Comparison of ENCODE assay signal across 11 cellular contexts in the genomic region with DNA sequence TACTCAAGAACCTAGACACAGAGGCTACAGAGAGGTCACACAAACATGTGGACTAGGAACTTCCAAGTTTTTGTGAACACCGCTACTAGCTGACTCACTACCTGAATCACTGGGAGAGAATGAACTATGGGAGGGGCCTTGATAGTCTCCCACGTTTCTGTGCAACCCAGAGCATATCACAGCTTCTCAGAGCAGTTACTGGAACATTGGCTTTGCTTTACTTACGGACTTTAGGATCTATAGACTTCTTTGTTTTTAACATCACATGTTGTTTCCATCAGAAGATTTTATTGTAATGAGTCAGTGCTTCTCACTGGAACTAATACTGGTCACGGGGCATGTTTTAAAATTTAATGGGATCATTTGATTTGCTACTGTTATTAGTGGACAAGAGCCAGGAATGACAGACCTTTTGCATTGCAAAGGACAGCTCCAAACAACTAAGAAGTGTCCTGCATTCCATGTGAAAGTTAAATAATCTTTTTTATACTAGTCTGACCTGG. TPM values are rescaled to one million over a fixed set of nuclear protein-coding genes. Genes with fewer than 3 reads are reported as not detected.
DNase-seq lines count a peak whose midpoint lies in the region; ATAC-seq, FAIRE-seq and TF ChIP-seq lines count a peak whose summit lies in the region.
"Had no signal": no experiment of that assay in that cellular context is flagged by ENCODE, and none has a peak within 500 bp of the region (broad histone marks: within the 10 kb centered on the region; RNA-seq: fewer than 3 reads in every experiment).

No MANE protein-coding gene starts in this region.

- H3K9me3 ChIP-seq in HEK293 (ENCODE audit: control insufficient read depth, insufficient read depth, low read depth, low read length) (no peaks in the 10 kb centered on the region), adrenal gland (replicated peaks in 1 of 3) (peaks cover 0 to 7% (median 0%) of the 10 kb centered on the region in 3 donors), small intestine (ENCODE audit: control insufficient read depth, low read depth) (no peaks in the 10 kb centered on the region), esophagus squamous epithelium (no peaks in the 10 kb centered on the region)

- no peaks in the 10 kb centered on the region for H3K4me1 Mint-ChIP-seq in activated CD4-positive, alpha-beta memory T cell treated with anti-CD3 and anti-CD28 coated beads, Interleukin-2, amount 10 ng/mL, durations not matched to agents 7 days and 5 days
- H3K4me1 Mint-ChIP-seq: memory B cell, T-cell had no signal

- H3K4me3 Mint-ChIP-seq in activated CD4-positive, alpha-beta memory T cell treated with anti-CD3 and anti-CD28 coated beads, Interleukin-2, amount 10 ng/mL, durations not matched to agents 7 days and 5 days: no peak overlapping the region
- H3K4me3 Mint-ChIP-seq: memory B cell, T-cell had no signal

- H3K9me3 Mint-ChIP-seq in activated CD4-positive, alpha-beta memory T cell treated with anti-CD3 and anti-CD28 coated beads, Interleukin-2, amount 10 ng/mL, durations not matched to agents 7 days and 5 days: no peaks in the 10 kb centered on the region
- H3K9me3 Mint-ChIP-seq: memory B cell had no signal

- H3K27ac ChIP-seq in HEK293 (ENCODE audit: extremely low read depth, low read depth, low read length): no peak overlapping the region
- no peak overlapping the region for H3K27ac ChIP-seq in adrenal gland
- H3K27ac ChIP-seq in small intestine (ENCODE audit: low read depth in 1 of 2, low read length in 1 of 2): no peak overlapping the region
- no peak overlapping the region for H3K27ac ChIP-seq in esophagus squamous epithelium

- H3K4me1 ChIP-seq in HEK293 (ENCODE audit: control insufficient read depth, insufficient read depth, low read length) (no peaks in the 10 kb centered on the region), adrenal gland (replicated peaks in 1 of 2) (peaks cover 0 to 7% of the 10 kb centered on the region in 2 donors), small intestine (ENCODE audit: control insufficient read depth in 2 of 2, insufficient read depth in 1 of 2, low read depth in 1 of 2, low read length in 1 of 2) (no peaks in the 10 kb centered on the region), esophagus squamous epithelium (peaks cover 0 to 8% (median 0%) of the 10 kb centered on the region in 3 donors)

- no peak for FAIRE-seq in small intestine (lab: Jason Lieb, UNC)

- H3K36me3 ChIP-seq in HEK293 (ENCODE audit: control insufficient read depth in 2 of 2, insufficient read depth in 1 of 2, low read length in 2 of 2) (no peaks in the 10 kb centered on the region), adrenal gland (replicated peaks in 1 of 2) (no peaks in the 10 kb centered on the region), small intestine (ENCODE audit: control insufficient read depth in 2 of 2, insufficient read depth in 2 of 2, low read length in 2 of 2) (no peaks in the 10 kb centered on the region), esophagus squamous epithelium (no peaks in the 10 kb centered on the region)

- CTCF ChIA-PET in HEK293 (lab: Yijun Ruan, JAX): interaction anchor here (1.0 kb wide), 1 partner anchor 84 kb away, joined by 4 read pairs; no protein-coding TSS in a partner anchor
- CTCF ChIA-PET in activated CD4-positive, alpha-beta memory T cell treated with anti-CD3 and anti-CD28 coated beads, Interleukin-2, amount 10 ng/mL, durations not matched to agents 7 days and 5 days (lab: Charles Lee): no interaction called here

- POLR2A ChIA-PET in HEK293 (lab: Yijun Ruan, JAX): no interaction called here
- POLR2A ChIA-PET in activated CD4-positive, alpha-beta memory T cell treated with anti-CD3 and anti-CD28 coated beads, Interleukin-2, amount 10 ng/mL, durations not matched to agents 7 days and 5 days (lab: Charles Lee): no interaction called here

- TF ChIP-seq POLR2A in adrenal gland (IDR thresholded peaks at IDR 0.05): no peak
- no peak for TF ChIP-seq POLR2A in esophagus squamous epithelium (IDR thresholded peaks at IDR 0.05)

- H3K4me3 ChIP-seq in HEK293 (ENCODE audit: low read depth, low read length) (no peak overlapping the region), adrenal gland (no peak overlapping the region), small intestine (ENCODE audit: low read depth in 1 of 2, low read length in 2 of 2) (no peak overlapping the region), esophagus squamous epithelium (no peak overlapping the region)

- ATAC-seq in GM18868 (IDR thresholded peaks at IDR 0.05; ENCODE audit: unreplicated experiment): no peak
- ATAC-seq: T-cell had no signal

- WGBS in adrenal gland, 4 donors: 20 to 32% (median 27%) methylated on average over 4 of the region's 4 CpGs
- WGBS in small intestine, 3 donors: 23 to 35% (median 32%) methylated on average over 4 of the region's 4 CpGs
- WGBS in esophagus squamous epithelium, 2 donors: 15 to 25% methylated on average over 4 of the region's 4 CpGs

- no peaks in the 10 kb centered on the region for H3K36me3 Mint-ChIP-seq in activated CD4-positive, alpha-beta memory T cell treated with anti-CD3 and anti-CD28 coated beads, Interleukin-2, amount 10 ng/mL, durations not matched to agents 7 days and 5 days (ENCODE audit: low read depth)
- H3K36me3 Mint-ChIP-seq: memory B cell, T-cell had no signal

- TF ChIP-seq CTCF in HEK293 (tag by site-specific recombination; IDR thresholded peaks at IDR 0.05) (no peak), adrenal gland (IDR thresholded peaks at IDR 0.05) (no peak), esophagus squamous epithelium (IDR thresholded peaks at IDR 0.05) (no peak)

- H3K27me3 Mint-ChIP-seq in activated CD4-positive, alpha-beta memory T cell treated with anti-CD3 and anti-CD28 coated beads, Interleukin-2, amount 10 ng/mL, durations not matched to agents 7 days and 5 days: peaks cover 27% of the 10 kb centered on the region

- H3K27ac Mint-ChIP-seq in activated CD4-positive, alpha-beta memory T cell treated with anti-CD3 and anti-CD28 coated beads, Interleukin-2, amount 10 ng/mL, durations not matched to agents 7 days and 5 days: no peak overlapping the region
- H3K27ac Mint-ChIP-seq: memory B cell, T-cell had no signal

- intact Hi-C loops in adrenal gland (cut with DNase I) (no loop called here), esophagus squamous epithelium (cut with DNase I) (no loop called here)

- DNase-seq in adrenal gland (peak in 5 of 7 donors; percentile 14 to 46 (median 21)), glomerular visceral epithelial cell (ENCODE audit: extremely low spot score) (peak; percentile 80), small intestine (peak; percentile 26), esophagus squamous epithelium (lab: John Stamatoyannopoulos, UW) (no peak)
- no peak for DNase-seq in activated CD4-positive, CD25-positive, alpha-beta regulatory T cell treated with anti-CD3 and anti-CD28 coated beads, Interleukin-2, amount 50 U/mL, for 72 hours
- no peak for DNase-seq in activated CD4-positive, alpha-beta memory T cell treated with anti-CD3 and anti-CD28 coated beads, Interleukin-2, amount 10 ng/mL, durations not matched to agents 7 days and 5 days
- DNase-seq: NCI-H2081, T-cell had no signal

- H3K27me3 ChIP-seq in adrenal gland (peaks cover 5% of the 10 kb centered on the region), small intestine (ENCODE audit: control insufficient read depth in 2 of 2, insufficient read depth in 2 of 2, low read length in 2 of 2) (no peaks in the 10 kb centered on the region), esophagus squamous epithelium (peaks cover 0 to 13% (median 0%) of the 10 kb centered on the region in 4 donors)

TF ChIP-seq in HEK293, 187 proteins besides CTCF, POLR2A, EP300 and RAD21 (continues in another document):
- TF ChIP-seq ZNF37A (tag by site-specific recombination; IDR thresholded peaks at IDR 0.05) (no peak), ZNF76 (tag by site-specific recombination; IDR thresholded peaks at IDR 0.05; ENCODE audit: borderline replicate concordance, low read depth) (no peak), ZNF48 (tag by site-specific recombination; IDR thresholded peaks at IDR 0.05) (no peak), ZBTB20 (tag by site-specific recombination; IDR thresholded peaks at IDR 0.05) (peak; percentile 31; the same call in 1 of the 2 replicates), ZNF266 (tag by site-specific recombination; IDR thresholded peaks at IDR 0.05; ENCODE audit: low read depth) (no peak), ZNF600 (tag by site-specific recombination; IDR thresholded peaks at IDR 0.05) (peak; percentile 29; the same call in 1 of the 2 replicates)
- TF ChIP-seq, protein P1, sequence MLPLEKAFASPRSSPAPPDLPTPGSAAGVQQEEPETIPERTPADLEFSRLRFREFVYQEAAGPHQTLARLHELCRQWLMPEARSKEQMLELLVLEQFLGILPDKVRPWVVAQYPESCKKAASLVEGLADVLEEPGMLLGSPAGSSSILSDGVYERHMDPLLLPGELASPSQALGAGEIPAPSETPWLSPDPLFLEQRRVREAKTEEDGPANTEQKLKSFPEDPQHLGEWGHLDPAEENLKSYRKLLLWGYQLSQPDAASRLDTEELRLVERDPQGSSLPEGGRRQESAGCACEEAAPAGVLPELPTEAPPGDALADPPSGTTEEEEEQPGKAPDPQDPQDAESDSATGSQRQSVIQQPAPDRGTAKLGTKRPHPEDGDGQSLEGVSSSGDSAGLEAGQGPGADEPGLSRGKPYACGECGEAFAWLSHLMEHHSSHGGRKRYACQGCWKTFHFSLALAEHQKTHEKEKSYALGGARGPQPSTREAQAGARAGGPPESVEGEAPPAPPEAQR (tag by site-specific recombination; IDR thresholded peaks at IDR 0.05): no peak
- TF ChIP-seq, protein P2, sequence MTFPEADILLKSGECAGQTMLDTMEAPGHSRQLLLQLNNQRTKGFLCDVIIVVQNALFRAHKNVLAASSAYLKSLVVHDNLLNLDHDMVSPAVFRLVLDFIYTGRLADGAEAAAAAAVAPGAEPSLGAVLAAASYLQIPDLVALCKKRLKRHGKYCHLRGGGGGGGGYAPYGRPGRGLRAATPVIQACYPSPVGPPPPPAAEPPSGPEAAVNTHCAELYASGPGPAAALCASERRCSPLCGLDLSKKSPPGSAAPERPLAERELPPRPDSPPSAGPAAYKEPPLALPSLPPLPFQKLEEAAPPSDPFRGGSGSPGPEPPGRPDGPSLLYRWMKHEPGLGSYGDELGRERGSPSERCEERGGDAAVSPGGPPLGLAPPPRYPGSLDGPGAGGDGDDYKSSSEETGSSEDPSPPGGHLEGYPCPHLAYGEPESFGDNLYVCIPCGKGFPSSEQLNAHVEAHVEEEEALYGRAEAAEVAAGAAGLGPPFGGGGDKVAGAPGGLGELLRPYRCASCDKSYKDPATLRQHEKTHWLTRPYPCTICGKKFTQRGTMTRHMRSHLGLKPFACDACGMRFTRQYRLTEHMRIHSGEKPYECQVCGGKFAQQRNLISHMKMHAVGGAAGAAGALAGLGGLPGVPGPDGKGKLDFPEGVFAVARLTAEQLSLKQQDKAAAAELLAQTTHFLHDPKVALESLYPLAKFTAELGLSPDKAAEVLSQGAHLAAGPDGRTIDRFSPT (tag by site-specific recombination; IDR thresholded peaks at IDR 0.05): peak; percentile 75

RNA-seq across cellular contexts. Expression of a gene that starts 35.6 kb away (rescaled TPM):
- total RNA-seq in adrenal gland: 1 to 10 TPM; 1.0 to 6.7 (median 3.5) TPM
- 1 to 10 TPM; 3.5 to 4.3 (median 3.6) TPM for polyA plus RNA-seq in adrenal gland
- 10 to 100 TPM in 2 of 3 donors, 1 to 10 TPM in 1; 7.6 to 14.8 (median 11.2) TPM for polyA plus RNA-seq in small intestine
- total RNA-seq in esophagus squamous epithelium: 1 to 10 TPM in 2 of 4 donors, under 1 TPM in 2; 0.35 to 4.2 (median 0.95) TPM
- total RNA-seq in activated CD4-positive, alpha-beta memory T cell treated with anti-CD3 and anti-CD28 coated beads, Interleukin-2, amount 10 ng/mL, durations not matched to agents 7 days and 5 days: 10 to 100 TPM; 23.2 to 24.1 TPM

Comparison
In these comparisons a context has a peak if more than half of its experiments do, and no peak if none do; other contexts are left out.
1. DNase-seq: peak in adrenal gland (5 of 7), glomerular visceral epithelial cell (single experiment) and small intestine (single experiment); none in activated CD4-positive, CD25-positive, alpha-beta regulatory T cell treated with anti-CD3 and anti-CD28 coated beads, Interleukin-2, amount 50 U/mL, for 72 hours (single experiment), esophagus squamous epithelium (single experiment) and activated CD4-positive, alpha-beta memory T cell treated with anti-CD3 and anti-CD28 coated beads, Interleukin-2, amount 10 ng/mL, durations not matched to agents 7 days and 5 days (single experiment).